ENCODE assay signal across 8 cellular contexts in genomic region chrX:149830192-149830873, GRCh38. TPM values are rescaled to one million over a fixed set of nuclear protein-coding genes. Genes with fewer than 3 reads are reported as not detected.
A peak's percentile ranks its signal among the peaks of the same experiment; 100 is the strongest.
DNase-seq lines count a peak whose midpoint lies in the region; ATAC-seq lines count a peak whose summit lies in the region.

No MANE protein-coding gene starts in this region.

- no peaks in the 10 kb centered on the region for H3K9me3 ChIP-seq in thymus (ENCODE audit: control insufficient read depth)

- no peaks in the 10 kb centered on the region for H3K4me1 ChIP-seq in thymus (ENCODE audit: control insufficient read depth, insufficient read depth, low read length)

- peak; percentile 6 for DNase-seq in NK-92 treated with Interleukin-12 subunit alpha and Interleukin-12 subunit beta, amount 100 ng/mL, for 24 hours (lab: John Stamatoyannopoulos, UW)
- DNase-seq in NK-92 (lab: John Stamatoyannopoulos, UW; ENCODE audit: unreplicated experiment) (no peak), iris pigment epithelial cell (ENCODE audit: low read depth) (peak; percentile 28), NCI-H1930 (lab: John Stamatoyannopoulos, UW) (no peak), NCI-H1048 (lab: John Stamatoyannopoulos, UW) (no peak)
- peak; percentile 43 for DNase-seq in activated naive CD8-positive, alpha-beta T cell treated with anti-CD3 and anti-CD28 coated beads, Interleukin-2, amount 10 ng/mL, durations not matched to agents 7 days and 5 days

- H3K36me3 Mint-ChIP-seq in activated naive CD8-positive, alpha-beta T cell treated with anti-CD3 and anti-CD28 coated beads, Interleukin-2, amount 10 ng/mL, durations not matched to agents 7 days and 5 days, result no peaks in the 10 kb centered on the region

- no peaks in the 10 kb centered on the region for H3K9me3 Mint-ChIP-seq in activated naive CD8-positive, alpha-beta T cell treated with anti-CD3 and anti-CD28 coated beads, Interleukin-2, amount 10 ng/mL, durations not matched to agents 7 days and 5 days

- H3K36me3 ChIP-seq in thymus (ENCODE audit: control insufficient read depth, insufficient read depth), result no peaks in the 10 kb centered on the region

- 4% methylated on average over 18 of the region's 18 CpGs for WGBS in thymus

- peak overlapping the region; percentile 48 for H3K4me3 ChIP-seq in thymus (ENCODE audit: low read length)

- H3K4me1 Mint-ChIP-seq in activated naive CD8-positive, alpha-beta T cell treated with anti-CD3 and anti-CD28 coated beads, Interleukin-2, amount 10 ng/mL, durations not matched to agents 7 days and 5 days, result peaks cover 28% of the 10 kb centered on the region

- H3K27ac ChIP-seq in thymus (ENCODE audit: low read depth), result no peak overlapping the region

- POLR2A ChIA-PET in activated naive CD8-positive, alpha-beta T cell treated with anti-CD3 and anti-CD28 coated beads, Interleukin-2, amount 10 ng/mL, durations not matched to agents 7 days and 5 days (lab: Charles Lee), result interaction anchor here (0.7 kb wide), 1 partner anchor 74 kb away, joined by 4 read pairs; no protein-coding TSS in a partner anchor

- no peaks in the 10 kb centered on the region for H3K27me3 Mint-ChIP-seq in activated naive CD8-positive, alpha-beta T cell treated with anti-CD3 and anti-CD28 coated beads, Interleukin-2, amount 10 ng/mL, durations not matched to agents 7 days and 5 days

- H3K27ac Mint-ChIP-seq in activated naive CD8-positive, alpha-beta T cell treated with anti-CD3 and anti-CD28 coated beads, Interleukin-2, amount 10 ng/mL, durations not matched to agents 7 days and 5 days, result peak overlapping the region; percentile 94

- H3K27me3 ChIP-seq in thymus (ENCODE audit: control insufficient read depth, insufficient read depth), result no peaks in the 10 kb centered on the region

- ATAC-seq in HG03432 (IDR thresholded peaks at IDR 0.05; ENCODE audit: unreplicated experiment), result peak; percentile 67
- ATAC-seq in activated naive CD8-positive, alpha-beta T cell treated with anti-CD3 and anti-CD28 coated beads, Interleukin-2, amount 10 ng/mL, durations not matched to agents 7 days and 5 days (ENCODE audit: low read depth), result peak; percentile 61

- peak overlapping the region; percentile 88 for H3K4me3 Mint-ChIP-seq in activated naive CD8-positive, alpha-beta T cell treated with anti-CD3 and anti-CD28 coated beads, Interleukin-2, amount 10 ng/mL, durations not matched to agents 7 days and 5 days

RNA-seq across cellular contexts. Expression of gene MAGEA9, which starts 48.6 kb away (rescaled TPM):
- total RNA-seq in activated naive CD8-positive, alpha-beta T cell treated with anti-CD3 and anti-CD28 coated beads, Interleukin-2, amount 10 ng/mL, durations not matched to agents 7 days and 5 days, result not detected
- 0.02 TPM for polyA plus RNA-seq in thymus

RNA-seq across cellular contexts. Expression of gene MAGEA8, which starts 50.6 kb away (rescaled TPM):
- total RNA-seq in activated naive CD8-positive, alpha-beta T cell treated with anti-CD3 and anti-CD28 coated beads, Interleukin-2, amount 10 ng/mL, durations not matched to agents 7 days and 5 days, result not detected
- 0.07 TPM for polyA plus RNA-seq in thymus

RNA-seq across cellular contexts. Expression of gene HSFX1, which starts 56.5 kb away (rescaled TPM):
- 1 to 10 TPM in 1 of 2 experiments, under 1 TPM in 1; 0.86 to 1.4 TPM for total RNA-seq in activated naive CD8-positive, alpha-beta T cell treated with anti-CD3 and anti-CD28 coated beads, Interleukin-2, amount 10 ng/mL, durations not matched to agents 7 days and 5 days
- 0.25 TPM for polyA plus RNA-seq in thymus

Comparison
In these comparisons a context has a peak if more than half of its experiments do, and no peak if none do; other contexts are left out.
1. DNase-seq: peak in NK-92 treated with Interleukin-12 subunit alpha and Interleukin-12 subunit beta, amount 100 ng/mL, for 24 hours (single experiment), activated naive CD8-positive, alpha-beta T cell treated with anti-CD3 and anti-CD28 coated beads, Interleukin-2, amount 10 ng/mL, durations not matched to agents 7 days and 5 days (single experiment) and iris pigment epithelial cell (single experiment); none in NK-92 (single experiment), NCI-H1930 (0 of 2) and NCI-H1048 (single experiment).